Comparison of ENCODE assay signal across 1 cellular context in the genomic region with DNA sequence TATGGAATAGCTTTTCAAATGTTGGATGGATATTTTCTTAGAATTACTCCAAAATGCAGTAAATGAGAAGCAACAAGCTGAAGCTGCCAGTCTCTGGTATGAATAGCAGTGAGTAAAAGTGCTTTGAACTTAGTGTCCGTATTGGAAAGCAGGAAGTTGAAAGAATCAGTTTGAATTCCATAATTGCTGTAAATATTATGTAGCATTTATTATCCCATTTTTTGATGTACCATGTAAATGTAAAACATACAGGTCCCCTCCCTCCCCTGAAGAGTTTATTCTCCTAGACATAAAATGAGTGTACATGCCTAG.
TF ChIP-seq lines count a peak whose summit lies in the region.

No MANE protein-coding gene starts in this region.

TF ChIP-seq in HepG2, 621 proteins besides CTCF, POLR2A, EP300 and RAD21:
- TF ChIP-seq, protein P1, sequence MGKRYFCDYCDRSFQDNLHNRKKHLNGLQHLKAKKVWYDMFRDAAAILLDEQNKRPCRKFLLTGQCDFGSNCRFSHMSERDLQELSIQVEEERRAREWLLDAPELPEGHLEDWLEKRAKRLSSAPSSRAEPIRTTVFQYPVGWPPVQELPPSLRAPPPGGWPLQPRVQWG (CRISPR knock-in tag; IDR thresholded peaks at IDR 0.05; ENCODE audit: borderline replicate concordance, low read depth) = no peak
- TF ChIP-seq, protein P2, sequence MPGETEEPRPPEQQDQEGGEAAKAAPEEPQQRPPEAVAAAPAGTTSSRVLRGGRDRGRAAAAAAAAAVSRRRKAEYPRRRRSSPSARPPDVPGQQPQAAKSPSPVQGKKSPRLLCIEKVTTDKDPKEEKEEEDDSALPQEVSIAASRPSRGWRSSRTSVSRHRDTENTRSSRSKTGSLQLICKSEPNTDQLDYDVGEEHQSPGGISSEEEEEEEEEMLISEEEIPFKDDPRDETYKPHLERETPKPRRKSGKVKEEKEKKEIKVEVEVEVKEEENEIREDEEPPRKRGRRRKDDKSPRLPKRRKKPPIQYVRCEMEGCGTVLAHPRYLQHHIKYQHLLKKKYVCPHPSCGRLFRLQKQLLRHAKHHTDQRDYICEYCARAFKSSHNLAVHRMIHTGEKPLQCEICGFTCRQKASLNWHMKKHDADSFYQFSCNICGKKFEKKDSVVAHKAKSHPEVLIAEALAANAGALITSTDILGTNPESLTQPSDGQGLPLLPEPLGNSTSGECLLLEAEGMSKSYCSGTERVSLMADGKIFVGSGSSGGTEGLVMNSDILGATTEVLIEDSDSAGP (CRISPR knock-in tag; IDR thresholded peaks at IDR 0.05; ENCODE audit: borderline replicate concordance) = peak; percentile 24; the same call in 1 of the 2 replicates
